Comparison of ENCODE assay signal across 18 cellular contexts in genomic region chr3:134453631-134454030, GRCh38. TPM values are rescaled to one million over a fixed set of nuclear protein-coding genes. Genes with fewer than 3 reads are reported as not detected.
DNase-seq lines count a peak whose midpoint lies in the region; ATAC-seq, FAIRE-seq and TF ChIP-seq lines count a peak whose summit lies in the region.
"Had no signal": no experiment of that assay in that cellular context is flagged by ENCODE, and none has a peak within 500 bp of the region (broad histone marks: within the 10 kb centered on the region; RNA-seq: fewer than 3 reads in every experiment).

No MANE protein-coding gene starts in this region.

- H3K4me3 Mint-ChIP-seq in neural progenitor cell, result no peak overlapping the region
- H3K4me3 Mint-ChIP-seq: naive thymus-derived CD4-positive, alpha-beta T cell had no signal

- TF ChIP-seq RAD21 in K562 (CRISPR knock-in tag; conservative IDR thresholded peaks at IDR 0.05 in 1 of 2, IDR thresholded peaks at IDR 0.05 in 1 of 2), result peak in 1 of 2 experiments; percentile 23; a peak in 1 of 4 replicates

- H3F3A ChIP-seq in Loucy (ENCODE audit: low read depth) (no peaks in the 10 kb centered on the region), neural progenitor cell (ENCODE audit: low read depth) (no peaks in the 10 kb centered on the region)

- DNase-seq in DMS53 (lab: John Stamatoyannopoulos, UW) (peak; percentile 13), DMS53 treated with DMSO at 0.1 percent for 48 hours (lab: John Stamatoyannopoulos, UW; ENCODE audit: unreplicated experiment) (no peak), K562 (ENCODE audit: extremely low read depth in 1 of 4, low spot score in 3 of 4) (peak in 3 of 4 experiments; percentile 16 to 21 (median 16)), neural progenitor cell (ENCODE audit: low spot score) (peak; percentile 41), gastrocnemius medialis (no peak)
- no peak for DNase-seq in activated naive CD4-positive, alpha-beta T cell treated with anti-CD3 and anti-CD28 coated beads, Interleukin-2, amount 50 U/mL, for 72 hours (ENCODE audit: low spot score in 2 of 2)
- DNase-seq: activated CD4-positive, alpha-beta T cell treated with anti-CD3 and anti-CD28 coated beads for 48 hours; Caco-2; foreskin fibroblast; kidney glomerular epithelial cell; naive thymus-derived CD4-positive, alpha-beta T cell; NCI-H510A treated with DMSO at 0.1 percent for 48 hours had no signal

- peaks cover 2% of the 10 kb centered on the region for H3K27me3 Mint-ChIP-seq in neural progenitor cell (ENCODE audit: insufficient read depth, low read depth)

- no peak for TF ChIP-seq POLR2A in K562 (conservative IDR thresholded peaks at IDR 0.05)
- TF ChIP-seq POLR2A in gastrocnemius medialis (IDR thresholded peaks at IDR 0.05), result no peak

- H3K27ac Mint-ChIP-seq in neural progenitor cell, result no peak overlapping the region
- H3K27ac Mint-ChIP-seq in activated naive CD4-positive, alpha-beta T cell treated with anti-CD3 and anti-CD28 coated beads, Interleukin-2, amount 50 U/mL, for 72 hours, result no peak overlapping the region
- H3K27ac Mint-ChIP-seq: naive thymus-derived CD4-positive, alpha-beta T cell had no signal

- intact Hi-C loops in K562 (cut with micrococcal nuclease) (no loop called here), gastrocnemius medialis (cut with DNase I; ENCODE audit: low total_unique reads) (no loop called here)

- no peaks in the 10 kb centered on the region for H3K36me3 Mint-ChIP-seq in neural progenitor cell
- no peaks in the 10 kb centered on the region for H3K36me3 Mint-ChIP-seq in activated naive CD4-positive, alpha-beta T cell treated with anti-CD3 and anti-CD28 coated beads, Interleukin-2, amount 50 U/mL, for 72 hours
- H3K36me3 Mint-ChIP-seq: naive thymus-derived CD4-positive, alpha-beta T cell had no signal

- no peak for FAIRE-seq in K562 (lab: Jason Lieb, UNC)
- FAIRE-seq: colon had no signal

- no peaks in the 10 kb centered on the region for H3K9me1 ChIP-seq in K562 (ENCODE audit: control insufficient read depth, insufficient read depth, low read length)

- no peaks in the 10 kb centered on the region for H3K9me3 Mint-ChIP-seq in neural progenitor cell
- H3K9me3 Mint-ChIP-seq in activated naive CD4-positive, alpha-beta T cell treated with anti-CD3 and anti-CD28 coated beads, Interleukin-2, amount 50 U/mL, for 72 hours, result no peaks in the 10 kb centered on the region
- H3K9me3 Mint-ChIP-seq: naive thymus-derived CD4-positive, alpha-beta T cell had no signal

- H3K4me1 ChIP-seq in Loucy (ENCODE audit: insufficient read depth, low read length, poor library complexity, severe bottlenecking), result peaks cover 7% of the 10 kb centered on the region
- no peaks in the 10 kb centered on the region for H3K4me1 ChIP-seq in K562 (replicated peaks in 1 of 2; ENCODE audit: control insufficient read depth in 2 of 2, insufficient read depth in 2 of 2, low read length in 2 of 2)
- peaks cover 4% of the 10 kb centered on the region for H3K4me1 ChIP-seq in neural progenitor cell
- H3K4me1 ChIP-seq in gastrocnemius medialis, result no peaks in the 10 kb centered on the region

- H3K36me3 ChIP-seq in Loucy (ENCODE audit: insufficient read depth, low read length) (no peaks in the 10 kb centered on the region), K562 (ENCODE audit: control insufficient read depth, insufficient read depth, low read length) (no peaks in the 10 kb centered on the region), neural progenitor cell (no peaks in the 10 kb centered on the region), gastrocnemius medialis (no peaks in the 10 kb centered on the region)
- H3K36me3 ChIP-seq: tibial nerve had no signal

- H3K9ac ChIP-seq in Loucy (ENCODE audit: low read depth, low read length, poor library complexity, severe bottlenecking) (no peak overlapping the region), K562 (ENCODE audit: insufficient read depth in 1 of 2, low read depth in 2 of 2, low read length in 2 of 2) (no peak overlapping the region), neural progenitor cell (no peak overlapping the region)

- TF ChIP-seq CTCF in Loucy (conservative IDR thresholded peaks at IDR 0.05; ENCODE audit: low read length) (peak; percentile 64), K562 (IDR thresholded peaks at IDR 0.05 in 2 of 3, conservative IDR thresholded peaks at IDR 0.05 in 1 of 3; ENCODE audit: insufficient read depth in 2 of 3, low read depth in 1 of 3, low read length in 3 of 3) (peak in 1 of 3 experiments; percentile 21; a peak in 2 of 6 replicates), neural progenitor cell (IDR thresholded peaks at IDR 0.05) (peak; percentile 47), gastrocnemius medialis (IDR thresholded peaks at IDR 0.05 in 4 of 5, conservative IDR thresholded peaks at IDR 0.05 in 1 of 5) (no peak)

- CTCF ChIA-PET in K562 (lab: Yijun Ruan, JAX; ENCODE audit: low intra/inter-chr PET ratio), result no interaction called here

- H3K9me3 ChIP-seq in Loucy (ENCODE audit: insufficient read depth, low read depth, low read length), result no peaks in the 10 kb centered on the region
- no peaks in the 10 kb centered on the region for H3K9me3 ChIP-seq in K562 (replicated peaks; ENCODE audit: control insufficient read depth, insufficient read depth, low read depth, low read length)
- H3K9me3 ChIP-seq in neural progenitor cell (ENCODE audit: low read depth), result no peaks in the 10 kb centered on the region
- no peaks in the 10 kb centered on the region for H3K9me3 ChIP-seq in gastrocnemius medialis
- H3K9me3 ChIP-seq: Caco-2, tibial nerve had no signal

- H3K79me2 ChIP-seq in Loucy (ENCODE audit: insufficient read depth, low read length), result no peaks in the 10 kb centered on the region
- no peaks in the 10 kb centered on the region for H3K79me2 ChIP-seq in K562 (ENCODE audit: control insufficient read depth, insufficient read depth, low read length)
- H3K79me2 ChIP-seq in neural progenitor cell (ENCODE audit: low read depth), result no peaks in the 10 kb centered on the region

- TF ChIP-seq EP300 in K562 (IDR thresholded peaks at IDR 0.05; ENCODE audit: low read length), result no peak

- H3K4me2 ChIP-seq in Loucy (ENCODE audit: low read depth, low read length, poor library complexity, severe bottlenecking) (no peak overlapping the region), K562 (ENCODE audit: insufficient read depth, low read length) (no peak overlapping the region), neural progenitor cell (no peak overlapping the region)

- H3K27ac ChIP-seq in K562 (ENCODE audit: extremely low read depth, low read depth, low read length) (no peak overlapping the region), neural progenitor cell (no peak overlapping the region), gastrocnemius medialis (no peak overlapping the region)
- H3K27ac ChIP-seq: 22Rv1, skin epidermis, tibial nerve had no signal

- H2AFZ ChIP-seq in Loucy (ENCODE audit: low read length) (no peak overlapping the region), K562 (ENCODE audit: low read depth, low read length) (no peak overlapping the region), neural progenitor cell (replicated peaks) (peak overlapping the region; percentile 19)

- WGBS in K562 (ENCODE audit: insufficient coverage, low coverage, missing lambda C conversion rate), result 4% methylated on average over 6 of the region's 6 CpGs

- no peaks in the 10 kb centered on the region for H3K27me3 ChIP-seq in Loucy (ENCODE audit: insufficient read depth, low read length, poor library complexity, severe bottlenecking)
- H3K27me3 ChIP-seq in K562 (ENCODE audit: control insufficient read depth in 2 of 2, insufficient read depth in 2 of 2, low read length in 2 of 2), result peaks cover 4 to 29% of the 10 kb centered on the region in 2 experiments; a peak in 3 of 5 replicates
- H3K27me3 ChIP-seq in neural progenitor cell, result no peaks in the 10 kb centered on the region
- H3K27me3 ChIP-seq in gastrocnemius medialis, result no peaks in the 10 kb centered on the region
- H3K27me3 ChIP-seq: tibial nerve had no signal

- no peaks in the 10 kb centered on the region for H3K9me2 ChIP-seq in Loucy (replicated peaks; ENCODE audit: low read depth, low read length)

- H3K4me3 ChIP-seq in Loucy (ENCODE audit: low read length, poor library complexity, severe bottlenecking) (no peak overlapping the region), K562 (no peak overlapping the region), neural progenitor cell (no peak overlapping the region), gastrocnemius medialis (no peak overlapping the region)
- H3K4me3 ChIP-seq: skin epidermis, tibial nerve had no signal

- H4K20me1 ChIP-seq in Loucy (ENCODE audit: insufficient read depth, low read length, poor library complexity, severe bottlenecking) (no peaks in the 10 kb centered on the region), K562 (replicated peaks; ENCODE audit: control insufficient read depth, insufficient read depth, low read length) (no peaks in the 10 kb centered on the region), neural progenitor cell (ENCODE audit: low read depth) (no peaks in the 10 kb centered on the region)

- in situ Hi-C loops in K562 (cut with MboI) (no loop called here), gastrocnemius medialis (cut with MboI; ENCODE audit: low sequenced_read_pairs in 4 of 4) (no loop called here)

- no TSS peak for BruUV-seq in K562 (replicated peaks; lab: Mats Ljungman, UMichigan)

- peaks cover 5% of the 10 kb centered on the region for H3K4me1 Mint-ChIP-seq in neural progenitor cell

- POLR2A ChIA-PET in K562 (lab: Yijun Ruan, JAX), result no interaction called here

- ATAC-seq in K562 (peak; percentile 56; the same call in 2 of the 3 replicates), GM18502 (IDR thresholded peaks at IDR 0.05; ENCODE audit: poor library complexity, unreplicated experiment) (no peak), gastrocnemius medialis (no peak)
- ATAC-seq in activated naive CD4-positive, alpha-beta T cell treated with anti-CD3 and anti-CD28 coated beads, Interleukin-2, amount 50 U/mL, for 72 hours, result no peak
- ATAC-seq: naive thymus-derived CD4-positive, alpha-beta T cell had no signal

RNA-seq across cellular contexts. Expression of gene ANAPC13, which starts 32.2 kb away (rescaled TPM):
- 11.6 and 26.9 TPM in 2 replicates for total RNA-seq in K562 (2011; cell fraction: chromatin; rRNA removed; ENCODE audit: low replicate concordance)
- total RNA-seq in K562 (2011; cell fraction: nucleolus; rRNA removed), result 13.7 and 14.3 TPM in 2 replicates
- 21.5 and 33.0 TPM in 2 replicates for total RNA-seq in K562 (2011; cell fraction: nucleoplasm; rRNA removed)
- total RNA-seq in K562 (2014; rRNA removed), result 48.5 and 48.9 TPM in 2 replicates
- 68.5 and 72.8 TPM in 2 replicates for total RNA-seq in K562 (2014; rRNA removed; fragmentation: Illumina TruSeq; extraction: Trizol)
- 54.9 and 55.2 TPM in 2 replicates for total RNA-seq in K562 (2015; rRNA removed; fragmentation: Illumina TruSeq; extraction: Trizol)
- 49.2 and 53.0 TPM in 2 replicates for total RNA-seq in K562 (2021)
- 77.8 and 112 TPM in 2 replicates for polyA plus RNA-seq in K562 (2011; rRNA removed)
- 18.9 and 47.3 TPM in 2 replicates for polyA plus RNA-seq in K562 (2011; cell fraction: cytosol; rRNA removed)
- polyA plus RNA-seq in K562 (2011; cell fraction: nucleus; rRNA removed), result 16.0 and 26.7 TPM in 2 replicates
- 55.7 and 76.5 TPM in 2 replicates for polyA plus RNA-seq in K562 (2012)
- 104 and 126 TPM in 2 replicates for polyA plus RNA-seq in K562 (2014; fragmentation: Illumina TruSeq; extraction: Trizol)
- polyA plus RNA-seq in K562 (2014; fragmentation: Nextera tagmentation; extraction: Ambion mirVana), result 100 to 1,000 TPM; 198 to 238 TPM
- polyA plus RNA-seq in K562 (2014; rRNA removed), result 67.7 and 69.9 TPM in 2 replicates
- polyA minus RNA-seq in K562 (2011; rRNA and poly(A)+ RNA removed), result 64.4 and 69.2 TPM in 2 replicates
- 15.7 and 25.5 TPM in 2 replicates for polyA minus RNA-seq in K562 (2011; cell fraction: cytosol; rRNA and poly(A)+ RNA removed)
- 12.0 and 21.7 TPM in 2 replicates for polyA minus RNA-seq in K562 (2011; cell fraction: nucleus; rRNA and poly(A)+ RNA removed)
- 60.3 and 100 TPM in 2 replicates for total RNA-seq in neural progenitor cell (ENCODE audit: low replicate concordance)
- 10 to 100 TPM; 31.8 to 68.0 TPM for total RNA-seq in activated naive CD4-positive, alpha-beta T cell treated with anti-CD3 and anti-CD28 coated beads, Interleukin-2, amount 50 U/mL, for 72 hours
- 10 to 100 TPM; 32.3 to 82.2 (median 78.7) TPM for total RNA-seq in gastrocnemius medialis

RNA-seq across cellular contexts. Expression of gene CEP63, which starts 32.2 kb away (rescaled TPM):
- total RNA-seq in K562 (2011; cell fraction: chromatin; rRNA removed; ENCODE audit: low replicate concordance), result 6.8 and 23.9 TPM in 2 replicates
- total RNA-seq in K562 (2011; cell fraction: nucleolus; rRNA removed), result 5.3 and 7.5 TPM in 2 replicates
- 14.5 and 19.8 TPM in 2 replicates for total RNA-seq in K562 (2011; cell fraction: nucleoplasm; rRNA removed)
- 14.8 and 17.8 TPM in 2 replicates for total RNA-seq in K562 (2014; rRNA removed)
- 10.6 and 13.8 TPM in 2 replicates for total RNA-seq in K562 (2014; rRNA removed; fragmentation: Illumina TruSeq; extraction: Trizol)
- 13.2 and 14.2 TPM in 2 replicates for total RNA-seq in K562 (2015; rRNA removed; fragmentation: Illumina TruSeq; extraction: Trizol)
- 6.7 and 7.4 TPM in 2 replicates for total RNA-seq in K562 (2021)
- 6.6 and 7.4 TPM in 2 replicates for polyA plus RNA-seq in K562 (2011; rRNA removed)
- polyA plus RNA-seq in K562 (2011; cell fraction: cytosol; rRNA removed), result 3.4 and 3.7 TPM in 2 replicates
- polyA plus RNA-seq in K562 (2011; cell fraction: nucleus; rRNA removed), result 4.2 and 5.0 TPM in 2 replicates
- 9.2 and 11.8 TPM in 2 replicates for polyA plus RNA-seq in K562 (2012)
- polyA plus RNA-seq in K562 (2014; fragmentation: Illumina TruSeq; extraction: Trizol), result 12.1 and 12.9 TPM in 2 replicates
- 1 to 10 TPM; 5.1 to 5.6 TPM for polyA plus RNA-seq in K562 (2014; fragmentation: Nextera tagmentation; extraction: Ambion mirVana)
- polyA plus RNA-seq in K562 (2014; rRNA removed), result 9.0 and 11.6 TPM in 2 replicates
- polyA minus RNA-seq in K562 (2011; rRNA and poly(A)+ RNA removed), result 9.0 and 12.2 TPM in 2 replicates
- polyA minus RNA-seq in K562 (2011; cell fraction: cytosol; rRNA and poly(A)+ RNA removed), result 4.6 and 4.8 TPM in 2 replicates
- polyA minus RNA-seq in K562 (2011; cell fraction: nucleus; rRNA and poly(A)+ RNA removed), result 13.2 and 22.9 TPM in 2 replicates
- 25.7 and 36.2 TPM in 2 replicates for total RNA-seq in neural progenitor cell (ENCODE audit: low replicate concordance)
- 10 to 100 TPM; 22.0 to 23.4 TPM for total RNA-seq in activated naive CD4-positive, alpha-beta T cell treated with anti-CD3 and anti-CD28 coated beads, Interleukin-2, amount 50 U/mL, for 72 hours
- 10 to 100 TPM; 21.4 to 23.5 (median 22.4) TPM for total RNA-seq in gastrocnemius medialis

Comparison
In these comparisons a context has a peak if more than half of its experiments do, and no peak if none do; other contexts are left out.
1. DNase-seq: peak in DMS53 (single experiment), K562 (3 of 4) and neural progenitor cell (single experiment); none in DMS53 treated with DMSO at 0.1 percent for 48 hours (single experiment), activated naive CD4-positive, alpha-beta T cell treated with anti-CD3 and anti-CD28 coated beads, Interleukin-2, amount 50 U/mL, for 72 hours (0 of 2) and gastrocnemius medialis (0 of 2).
2. CTCF ChIP-seq: peak in Loucy (single experiment) and neural progenitor cell (single experiment); none in gastrocnemius medialis (0 of 5).